In the genomic region with DNA sequence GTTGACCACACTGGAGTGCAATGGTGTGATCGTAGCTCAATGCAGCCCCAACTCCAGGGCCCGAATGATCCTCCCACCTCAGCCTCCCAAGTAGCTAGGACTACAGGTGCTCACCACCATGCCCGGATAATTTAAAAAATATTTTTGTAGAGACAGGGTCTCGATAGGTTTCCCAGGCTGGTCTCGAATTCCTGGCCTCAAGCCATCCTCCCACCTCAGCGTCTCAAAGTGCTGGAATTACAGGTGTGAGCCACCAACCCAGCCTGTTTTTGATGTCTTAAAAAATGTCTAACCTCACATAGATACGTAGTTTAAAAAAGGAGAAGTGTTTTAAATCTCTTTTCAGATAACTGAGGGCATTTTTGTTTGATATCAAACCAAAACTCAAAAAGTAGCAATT, we compare ENCODE assay signal across 27 cellular contexts.
"Had no signal": no experiment of that assay in that cellular context is flagged by ENCODE, and none has a peak within 500 bp of the region (broad histone marks: within the 10 kb centered on the region; RNA-seq: fewer than 3 reads in every experiment).

No MANE protein-coding gene starts in this region.

- H3K27ac ChIP-seq: stomach, suprapubic skin, testis, thoracic aorta, tibial artery, transverse colon, upper lobe of left lung, upper lobe of right lung, uterus, vagina had no signal

- H3K9me3 ChIP-seq: stomach, suprapubic skin, testis, thoracic aorta, thyroid gland, tibial artery, transverse colon, upper lobe of left lung, upper lobe of right lung, uterus, vagina had no signal

- H3K9me3 Mint-ChIP-seq: stimulated activated effector memory CD8-positive, alpha-beta T cell treated with anti-CD3 and anti-CD28 coated beads, Interleukin-12 subunit alpha, Interleukin-12 subunit beta, amount 100 ng/mL, for 72 hours; stimulated activated memory B cell treated with anti-CD40 and anti-IgM and Interleukin-4, amounts not matched to agents 10 μg/mL and 1 μg/mL and 100 μg/mL, for 72 hours; stimulated activated naive B cell treated with anti-CD40 and anti-IgM and Interleukin-4, amounts not matched to agents 10 μg/mL and 1 μg/mL and 100 μg/mL, for 72 hours; stimulated activated naive CD8-positive, alpha-beta T cell treated with anti-CD3 and anti-CD28 coated beads, Interleukin-15, amount 100 ng/mL, for 72 hours; stimulated activated naive CD8-positive, alpha-beta T cell treated with anti-CD3 and anti-CD28 coated beads, Interleukin-15, Interleukin-2, amounts not matched to agents 100 ng/mL and 50 ng/mL, for 24 hours; type B pancreatic cell had no signal

- ATAC-seq: stimulated activated effector memory CD8-positive, alpha-beta T cell treated with anti-CD3 and anti-CD28 coated beads, Interleukin-12 subunit alpha, Interleukin-12 subunit beta, amount 100 ng/mL, for 72 hours; stimulated activated memory B cell treated with anti-CD40 and anti-IgM and Interleukin-4, amounts not matched to agents 10 μg/mL and 1 μg/mL and 100 μg/mL, for 72 hours; stimulated activated naive B cell treated with anti-CD40 and anti-IgM and Interleukin-4, amounts not matched to agents 10 μg/mL and 1 μg/mL and 100 μg/mL, for 72 hours; stimulated activated naive CD8-positive, alpha-beta T cell treated with anti-CD3 and anti-CD28 coated beads, Interleukin-15, amount 100 ng/mL, for 72 hours; stimulated activated naive CD8-positive, alpha-beta T cell treated with anti-CD3 and anti-CD28 coated beads, Interleukin-15, Interleukin-2, amounts not matched to agents 100 U/mL and 50 U/mL, for 24 hours; upper lobe of right lung had no signal

- H3K4me1 ChIP-seq: testis, uterus had no signal

- DNase-seq: stimulated activated CD4-positive, alpha-beta T cell treated with anti-CD3 and anti-CD28 coated beads, Interleukin-2, amount 100 ng/mL, for 48 hours; stimulated activated CD4-positive, alpha-beta T cell treated with anti-CD3 and anti-CD28 coated beads, Interleukin-4, amount 100 ng/mL, for 1 hour; stimulated activated CD4-positive, alpha-beta T cell treated with anti-CD3 and anti-CD28 coated beads, Interleukin-4, amount 100 ng/mL, for 24 hours; stimulated activated CD4-positive, alpha-beta T cell treated with anti-CD3 and anti-CD28 coated beads, Interleukin-4, amount 100 ng/mL, for 4 hours; stimulated activated CD8-positive, alpha-beta memory T cell treated with anti-CD3 and anti-CD28 coated beads, Interleukin-4, amount 100 ng/mL, for 48 hours; stimulated activated naive B cell treated with anti-CD40 and anti-IgM and Interleukin-4, amounts not matched to agents 10 μg/mL and 1 μg/mL and 100 μg/mL, for 72 hours; stimulated activated naive CD4-positive, alpha-beta T cell; stimulated activated naive CD4-positive, alpha-beta T cell treated with Interleukin-2 at 50 U/mL for 16 hours; stimulated activated naive CD8-positive, alpha-beta T cell treated with anti-CD3 and anti-CD28 coated beads, Interleukin-15, amount 100 ng/mL, for 72 hours; stimulated activated naive CD8-positive, alpha-beta T cell treated with anti-CD3 and anti-CD28 coated beads, Interleukin-15, Interleukin-2, amounts not matched to agents 100 U/mL and 50 U/mL, for 24 hours; stomach; substantia nigra; testis; thyroid gland; tibial artery; transverse colon; trophoblast cell; upper lobe of left lung; upper lobe of right lung; uterus had no signal

- H3K27ac Mint-ChIP-seq: stimulated activated effector memory CD8-positive, alpha-beta T cell treated with anti-CD3 and anti-CD28 coated beads, Interleukin-12 subunit alpha, Interleukin-12 subunit beta, amount 100 ng/mL, for 72 hours; stimulated activated memory B cell treated with anti-CD40 and anti-IgM and Interleukin-4, amounts not matched to agents 10 μg/mL and 1 μg/mL and 100 μg/mL, for 72 hours; stimulated activated naive B cell treated with anti-CD40 and anti-IgM and Interleukin-4, amounts not matched to agents 10 μg/mL and 1 μg/mL and 100 μg/mL, for 72 hours; stimulated activated naive CD8-positive, alpha-beta T cell treated with anti-CD3 and anti-CD28 coated beads, Interleukin-15, amount 100 ng/mL, for 72 hours; stimulated activated naive CD8-positive, alpha-beta T cell treated with anti-CD3 and anti-CD28 coated beads, Interleukin-15, Interleukin-2, amounts not matched to agents 100 ng/mL and 50 ng/mL, for 24 hours; type B pancreatic cell had no signal

- H3K4me3 ChIP-seq: stomach, suprapubic skin, testis, thoracic aorta, thyroid gland, tibial artery, transverse colon, upper lobe of left lung, upper lobe of right lung, uterus, vagina had no signal

- H3K4me3 Mint-ChIP-seq: stimulated activated effector memory CD8-positive, alpha-beta T cell treated with anti-CD3 and anti-CD28 coated beads, Interleukin-12 subunit alpha, Interleukin-12 subunit beta, amount 100 ng/mL, for 72 hours; stimulated activated memory B cell treated with anti-CD40 and anti-IgM and Interleukin-4, amounts not matched to agents 10 μg/mL and 1 μg/mL and 100 μg/mL, for 72 hours; stimulated activated naive B cell treated with anti-CD40 and anti-IgM and Interleukin-4, amounts not matched to agents 10 μg/mL and 1 μg/mL and 100 μg/mL, for 72 hours; stimulated activated naive CD8-positive, alpha-beta T cell treated with anti-CD3 and anti-CD28 coated beads, Interleukin-15, amount 100 ng/mL, for 72 hours; stimulated activated naive CD8-positive, alpha-beta T cell treated with anti-CD3 and anti-CD28 coated beads, Interleukin-15, Interleukin-2, amounts not matched to agents 100 ng/mL and 50 ng/mL, for 24 hours; type B pancreatic cell had no signal

- H3K36me3 Mint-ChIP-seq: stimulated activated effector memory CD8-positive, alpha-beta T cell treated with anti-CD3 and anti-CD28 coated beads, Interleukin-12 subunit alpha, Interleukin-12 subunit beta, amount 100 ng/mL, for 72 hours had no signal

- H3K27me3 ChIP-seq: stomach, suprapubic skin, testis, thyroid gland, tibial artery, transverse colon, upper lobe of left lung, upper lobe of right lung, uterus, vagina had no signal

- H3K27me3 Mint-ChIP-seq: stimulated activated memory B cell treated with anti-CD40 and anti-IgM and Interleukin-4, amounts not matched to agents 10 μg/mL and 1 μg/mL and 100 μg/mL, for 72 hours; stimulated activated naive B cell treated with anti-CD40 and anti-IgM and Interleukin-4, amounts not matched to agents 10 μg/mL and 1 μg/mL and 100 μg/mL, for 72 hours; stimulated activated naive CD8-positive, alpha-beta T cell treated with anti-CD3 and anti-CD28 coated beads, Interleukin-15, amount 100 ng/mL, for 72 hours; stimulated activated naive CD8-positive, alpha-beta T cell treated with anti-CD3 and anti-CD28 coated beads, Interleukin-15, Interleukin-2, amounts not matched to agents 100 ng/mL and 50 ng/mL, for 24 hours; type B pancreatic cell had no signal

- H3K36me3 ChIP-seq: thyroid gland, upper lobe of right lung, uterus had no signal

- H3K4me1 Mint-ChIP-seq: stimulated activated effector memory CD8-positive, alpha-beta T cell treated with anti-CD3 and anti-CD28 coated beads, Interleukin-12 subunit alpha, Interleukin-12 subunit beta, amount 100 ng/mL, for 72 hours; stimulated activated naive CD8-positive, alpha-beta T cell treated with anti-CD3 and anti-CD28 coated beads, Interleukin-15, amount 100 ng/mL, for 72 hours had no signal
